In genomic region chr10:95628786-95629185, GRCh38 we compare ENCODE assay signal across 22 cellular contexts. TPM values are rescaled to one million over a fixed set of nuclear protein-coding genes. Genes with fewer than 3 reads are reported as not detected.
A peak's percentile ranks its signal among the peaks of the same experiment; 100 is the strongest.
DNase-seq lines count a peak whose midpoint lies in the region; ATAC-seq and TF ChIP-seq lines count a peak whose summit lies in the region.
"Had no signal": no experiment of that assay in that cellular context is flagged by ENCODE, and none has a peak within 500 bp of the region (broad histone marks: within the 10 kb centered on the region; RNA-seq: fewer than 3 reads in every experiment).

No MANE protein-coding gene starts in this region.

- POLR2A ChIA-PET in MCF 10A (lab: Yijun Ruan, JAX), result no interaction called here

- H3K4me3 ChIP-seq in breast epithelium, result no peak overlapping the region
- H3K4me3 ChIP-seq in choroid plexus epithelial cell (ENCODE audit: low read depth, low read length), result no peak overlapping the region
- no peak overlapping the region for H3K4me3 ChIP-seq in left lung
- no peak overlapping the region for H3K4me3 ChIP-seq in testis
- H3K4me3 ChIP-seq: ascending aorta, ovary, skin epidermis, tibial nerve had no signal

- no peaks in the 10 kb centered on the region for H3K27me3 ChIP-seq in breast epithelium
- H3K27me3 ChIP-seq in left lung, result no peaks in the 10 kb centered on the region
- H3K27me3 ChIP-seq in testis, result no peaks in the 10 kb centered on the region
- H3K27me3 ChIP-seq: ascending aorta, ovary, tibial nerve had no signal

- no peaks in the 10 kb centered on the region for H3K4me1 Mint-ChIP-seq in MCF 10A (ENCODE audit: insufficient read depth, unreplicated experiment)
- H3K4me1 Mint-ChIP-seq: activated CD4-positive, alpha-beta T cell treated with anti-CD3 and anti-CD28 coated beads for 36 hours; stimulated activated memory B cell treated with anti-CD40 and anti-IgM and Interleukin-4, amounts not matched to agents 10 μg/mL and 1 μg/mL and 100 μg/mL, for 72 hours had no signal

- CTCF ChIA-PET in MCF 10A (lab: Yijun Ruan, JAX), result no interaction called here

- H3K9me3 ChIP-seq in breast epithelium (no peaks in the 10 kb centered on the region), left lung (no peaks in the 10 kb centered on the region), testis (no peaks in the 10 kb centered on the region)
- H3K9me3 ChIP-seq: ascending aorta, ovary, tibial nerve had no signal

- H3K4me1 ChIP-seq in breast epithelium (no peaks in the 10 kb centered on the region), left lung (no peaks in the 10 kb centered on the region), testis (no peaks in the 10 kb centered on the region)
- H3K4me1 ChIP-seq: ascending aorta, tibial nerve had no signal

- no peak for TF ChIP-seq POLR2A in breast epithelium (IDR thresholded peaks at IDR 0.05)
- no peak for TF ChIP-seq POLR2A in testis (IDR thresholded peaks at IDR 0.05)

- intact Hi-C loops in MCF 10A (cut with micrococcal nuclease), result no loop called here
- intact Hi-C loops in breast epithelium (cut with DNase I; ENCODE audit: low total_unique reads), result no loop called here
- intact Hi-C loops in left lung (cut with DNase I), result no loop called here
- intact Hi-C loops in testis (cut with DNase I; ENCODE audit: low total_unique reads), result no loop called here

- H3K9me3 Mint-ChIP-seq in MCF 10A (ENCODE audit: unreplicated experiment), result no peaks in the 10 kb centered on the region
- H3K9me3 Mint-ChIP-seq: stimulated activated memory B cell treated with anti-CD40 and anti-IgM and Interleukin-4, amounts not matched to agents 10 μg/mL and 1 μg/mL and 100 μg/mL, for 72 hours had no signal

- no TSS peak for BruUV-seq in MCF 10A (replicated peaks; lab: Mats Ljungman, UMichigan)

- no peak overlapping the region for H3K27ac Mint-ChIP-seq in MCF 10A (ENCODE audit: low read depth, unreplicated experiment)
- H3K27ac Mint-ChIP-seq: activated CD4-positive, alpha-beta T cell treated with anti-CD3 and anti-CD28 coated beads for 36 hours; stimulated activated memory B cell treated with anti-CD40 and anti-IgM and Interleukin-4, amounts not matched to agents 10 μg/mL and 1 μg/mL and 100 μg/mL, for 72 hours had no signal

- peak; percentile 4 for DNase-seq in MCF 10A (ENCODE audit: unreplicated experiment)
- DNase-seq in breast epithelium (ENCODE audit: low spot score in 2 of 2), result no peak
- DNase-seq in choroid plexus epithelial cell (ENCODE audit: low read depth), result peak; percentile 9
- DNase-seq in left lung, result no peak
- DNase-seq in C1 segment of cervical spinal cord (lab: John Stamatoyannopoulos, UW), result no peak
- no peak for DNase-seq in testis
- no peak for DNase-seq in GOT3 (lab: John Stamatoyannopoulos, UW)
- DNase-seq: activated CD4-positive, alpha-beta T cell treated with anti-CD3 and anti-CD28 coated beads for 36 hours; activated naive CD4-positive, alpha-beta T cell treated with Interleukin-2 at 50 U/mL for 16 hours; DMS79 treated with DMSO at 0.1 percent for 48 hours; erythroblast; Kasumi-1; NCI-H146; NCI-H226; ovary had no signal

- H3K27me3 Mint-ChIP-seq in MCF 10A (ENCODE audit: insufficient read depth, unreplicated experiment), result no peaks in the 10 kb centered on the region
- H3K27me3 Mint-ChIP-seq: activated CD4-positive, alpha-beta T cell treated with anti-CD3 and anti-CD28 coated beads for 36 hours; stimulated activated memory B cell treated with anti-CD40 and anti-IgM and Interleukin-4, amounts not matched to agents 10 μg/mL and 1 μg/mL and 100 μg/mL, for 72 hours had no signal

- peaks cover 79% of the 10 kb centered on the region for H3K36me3 Mint-ChIP-seq in MCF 10A (ENCODE audit: insufficient read depth, unreplicated experiment)

- H3K4me3 Mint-ChIP-seq in MCF 10A (ENCODE audit: unreplicated experiment), result no peak overlapping the region
- H3K4me3 Mint-ChIP-seq: activated CD4-positive, alpha-beta T cell treated with anti-CD3 and anti-CD28 coated beads for 36 hours; stimulated activated memory B cell treated with anti-CD40 and anti-IgM and Interleukin-4, amounts not matched to agents 10 μg/mL and 1 μg/mL and 100 μg/mL, for 72 hours had no signal

- ATAC-seq in left lung (peak; percentile 23), GM21825 (IDR thresholded peaks at IDR 0.05; ENCODE audit: unreplicated experiment) (no peak)
- ATAC-seq: activated CD4-positive, alpha-beta T cell treated with anti-CD3 and anti-CD28 coated beads for 36 hours; stimulated activated memory B cell treated with anti-CD40 and anti-IgM and Interleukin-4, amounts not matched to agents 10 μg/mL and 1 μg/mL and 100 μg/mL, for 72 hours had no signal

- no peak for TF ChIP-seq CTCF in MCF 10A (IDR thresholded peaks at IDR 0.05; ENCODE audit: unreplicated experiment)
- TF ChIP-seq CTCF in breast epithelium (IDR thresholded peaks at IDR 0.05), result no peak
- no peak for TF ChIP-seq CTCF in choroid plexus epithelial cell (conservative IDR thresholded peaks at IDR 0.05; ENCODE audit: low read depth, low read length)
- TF ChIP-seq CTCF in left lung (IDR thresholded peaks at IDR 0.05), result no peak
- TF ChIP-seq CTCF in testis (IDR thresholded peaks at IDR 0.05), result no peak

- H3K36me3 ChIP-seq in breast epithelium, result no peaks in the 10 kb centered on the region
- peaks cover 0 to 88% of the 10 kb centered on the region in 2 donors for H3K36me3 ChIP-seq in left lung
- no peaks in the 10 kb centered on the region for H3K36me3 ChIP-seq in testis (ENCODE audit: low read depth, missing control alignments)
- H3K36me3 ChIP-seq: ovary had no signal

- no peak overlapping the region for H3K27ac ChIP-seq in breast epithelium
- no peak overlapping the region for H3K27ac ChIP-seq in left lung
- H3K27ac ChIP-seq in testis, result no peak overlapping the region
- H3K27ac ChIP-seq: 22Rv1, ascending aorta, C4-2B, ovary, skin epidermis, tibial nerve had no signal

- 94 to 100% methylated on average over 1 of the region's 1 CpG for WGBS in testis, 2 donors

RNA-seq across cellular contexts. Expression of gene ALDH18A1, which starts 27.7 kb away (rescaled TPM):
- total RNA-seq in MCF 10A (2022) (91.0 and 94.8 TPM in 2 replicates), breast epithelium (10 to 100 TPM; 18.6 to 47.2 (median 38.2) TPM), left lung (10 to 100 TPM; 48.2 to 72.0 TPM), testis (10 to 100 TPM; 25.0 to 29.8 TPM)
- 32.5 TPM for polyA plus RNA-seq in testis (ENCODE audit: insufficient read depth, low read depth, low replicate concordance)

Comparison
In these comparisons a context has a peak if more than half of its experiments do, and no peak if none do; other contexts are left out.
1. DNase-seq: peak in MCF 10A (single experiment) and choroid plexus epithelial cell (single experiment); none in breast epithelium (0 of 2), left lung (0 of 2), C1 segment of cervical spinal cord (0 of 14), testis (single experiment) and GOT3 (single experiment).